Comparison of ENCODE assay signal across 8 cellular contexts in genomic region chr13:91349992-91350911, GRCh38. TPM values are rescaled to one million over a fixed set of nuclear protein-coding genes. Genes with fewer than 3 reads are reported as not detected.
DNase-seq lines count a peak whose midpoint lies in the region; ATAC-seq and TF ChIP-seq lines count a peak whose summit lies in the region.

No MANE protein-coding gene starts in this region.

- peaks cover 25% of the 10 kb centered on the region for H3K4me1 ChIP-seq in CD4-positive, CD25-positive, alpha-beta regulatory T cell (ENCODE audit: control insufficient read depth, insufficient read depth, low read length, poor library complexity, severe bottlenecking)
- peaks cover 0 to 47% (median 9%) of the 10 kb centered on the region in 4 donors for H3K4me1 ChIP-seq in right lobe of liver

- 15% methylated on average over 5 of the region's 5 CpGs for WGBS in right lobe of liver (ENCODE audit: insufficient coverage, low coverage, low lambda C conversion rate, missing lambda C conversion rate)

- H3K27ac ChIP-seq in CD4-positive, CD25-positive, alpha-beta regulatory T cell (ENCODE audit: insufficient read depth, low read length, poor library complexity, severe bottlenecking): no peak overlapping the region
- peak overlapping the region; percentile 82 for H3K27ac ChIP-seq in HL-60 (replicated peaks)
- H3K27ac ChIP-seq in right lobe of liver: no peak overlapping the region

- peak in 1 of 3 donors; percentile 12 for DNase-seq in CD4-positive, CD25-positive, alpha-beta regulatory T cell
- DNase-seq in HL-60 (ENCODE audit: low read depth in 1 of 2, low spot score in 1 of 2): peak in 1 of 2 experiments; percentile 12
- DNase-seq in right lobe of liver: no peak
- no peak for DNase-seq in HK-2 (ENCODE audit: unreplicated experiment)

- peaks cover 12% of the 10 kb centered on the region for H3K27me3 Mint-ChIP-seq in CD4-positive, CD25-positive, alpha-beta regulatory T cell
- no peaks in the 10 kb centered on the region for H3K27me3 Mint-ChIP-seq in activated naive CD8-positive, alpha-beta T cell

- peaks cover 41% of the 10 kb centered on the region for H3K36me3 ChIP-seq in CD4-positive, CD25-positive, alpha-beta regulatory T cell (ENCODE audit: control insufficient read depth, insufficient read depth, low read length)
- peaks cover 0 to 11% (median 1%) of the 10 kb centered on the region in 4 donors for H3K36me3 ChIP-seq in right lobe of liver

- no peak for ATAC-seq in CD4-positive, CD25-positive, alpha-beta regulatory T cell (ENCODE audit: low read depth in 2 of 2)
- ATAC-seq in right lobe of liver (no peak), HG02763 (IDR thresholded peaks at IDR 0.05; ENCODE audit: unreplicated experiment) (no peak), HG02885 (IDR thresholded peaks at IDR 0.05; ENCODE audit: poor library complexity, unreplicated experiment) (no peak), GM19023 (IDR thresholded peaks at IDR 0.05; ENCODE audit: unreplicated experiment) (no peak)

- peaks cover 15 to 57% (median 34%) of the 10 kb centered on the region in 4 donors for H3K4me1 Mint-ChIP-seq in CD4-positive, CD25-positive, alpha-beta regulatory T cell
- H3K4me1 Mint-ChIP-seq in activated naive CD8-positive, alpha-beta T cell (ENCODE audit: low read depth): peaks cover 64% of the 10 kb centered on the region

- TF ChIP-seq POLR2A in right lobe of liver (IDR thresholded peaks at IDR 0.05): no peak

- TF ChIP-seq CTCF in HL-60 (IDR thresholded peaks at IDR 0.05; ENCODE audit: insufficient read depth, low read length) (no peak), right lobe of liver (IDR thresholded peaks at IDR 0.05) (no peak)

- H3K9me3 ChIP-seq in CD4-positive, CD25-positive, alpha-beta regulatory T cell (ENCODE audit: control insufficient read depth in 2 of 2, low read length in 2 of 2): no peaks in the 10 kb centered on the region
- H3K9me3 ChIP-seq in right lobe of liver: no peaks in the 10 kb centered on the region

- peak overlapping the region; percentile 89 to 98 (median 94) for H3K4me3 Mint-ChIP-seq in CD4-positive, CD25-positive, alpha-beta regulatory T cell
- peak overlapping the region; percentile 99 for H3K4me3 Mint-ChIP-seq in activated naive CD8-positive, alpha-beta T cell

- no peak overlapping the region for H3K27ac Mint-ChIP-seq in CD4-positive, CD25-positive, alpha-beta regulatory T cell
- H3K27ac Mint-ChIP-seq in activated naive CD8-positive, alpha-beta T cell: peak overlapping the region; percentile 98

- H3K9me3 Mint-ChIP-seq in CD4-positive, CD25-positive, alpha-beta regulatory T cell: no peaks in the 10 kb centered on the region
- H3K9me3 Mint-ChIP-seq in activated naive CD8-positive, alpha-beta T cell (ENCODE audit: low read depth): no peaks in the 10 kb centered on the region

- H3K27me3 ChIP-seq in CD4-positive, CD25-positive, alpha-beta regulatory T cell (ENCODE audit: control insufficient read depth, insufficient read depth, low read length): no peaks in the 10 kb centered on the region
- H3K27me3 ChIP-seq in HL-60 (ENCODE audit: insufficient read depth, poor library complexity, severe bottlenecking) (peaks cover 2% of the 10 kb centered on the region), right lobe of liver (no peaks in the 10 kb centered on the region)

- peak overlapping the region; percentile 82 for H3K4me3 ChIP-seq in CD4-positive, CD25-positive, alpha-beta regulatory T cell (ENCODE audit: low read depth, low read length)
- H3K4me3 ChIP-seq in HL-60 (replicated peaks; ENCODE audit: insufficient read depth, low read length) (peak overlapping the region; percentile 60), right lobe of liver (peak overlapping the region in 2 of 3 donors; percentile 59 to 94)

- intact Hi-C loops in right lobe of liver (cut with DNase I): no loop called here

- peaks cover 30% of the 10 kb centered on the region for H3K36me3 Mint-ChIP-seq in CD4-positive, CD25-positive, alpha-beta regulatory T cell
- peaks cover 36% of the 10 kb centered on the region for H3K36me3 Mint-ChIP-seq in activated naive CD8-positive, alpha-beta T cell

RNA-seq across cellular contexts. Expression of gene MIR17HG, which starts 2.8 kb away (rescaled TPM):
- total RNA-seq in CD4-positive, CD25-positive, alpha-beta regulatory T cell: 7.2 TPM
- polyA plus RNA-seq in CD4-positive, CD25-positive, alpha-beta regulatory T cell: under 1 TPM; 0.32 to 0.64 (median 0.48) TPM
- total RNA-seq in right lobe of liver: 1 to 10 TPM; 1.8 to 3.8 (median 2.4) TPM

RNA-seq across cellular contexts. Expression of gene GPC5, which starts 48.2 kb away (rescaled TPM):
- 0.81 TPM for total RNA-seq in CD4-positive, CD25-positive, alpha-beta regulatory T cell
- polyA plus RNA-seq in CD4-positive, CD25-positive, alpha-beta regulatory T cell: under 1 TPM in 2 of 4 donors, not detected in 2; 0.29 to 0.59 TPM
- total RNA-seq in right lobe of liver: under 1 TPM; 0.12 to 0.99 (median 0.66) TPM
